ENCODE assay signal across 21 cellular contexts in the genomic region with DNA sequence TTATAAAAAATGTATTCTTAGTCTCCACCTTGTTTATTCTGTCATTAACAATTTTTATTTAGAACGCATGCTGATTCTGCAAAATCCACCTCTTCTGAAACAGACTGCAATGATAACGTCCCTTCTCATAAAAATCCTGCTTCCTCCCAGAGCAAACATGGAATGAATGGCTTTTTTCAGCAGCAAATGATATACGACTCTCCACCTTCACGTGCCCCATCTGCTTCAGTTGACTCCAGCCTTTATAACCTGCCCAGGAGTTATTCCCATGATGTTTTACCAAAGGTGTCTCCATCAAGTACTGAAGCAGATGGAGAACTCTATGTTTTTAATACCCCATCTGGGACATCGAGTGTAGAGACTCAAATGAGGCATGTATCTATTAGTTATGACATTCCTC.
"Had no signal": no experiment of that assay in that cellular context is flagged by ENCODE, and none has a peak within 500 bp of the region (broad histone marks: within the 10 kb centered on the region; RNA-seq: fewer than 3 reads in every experiment).

No MANE protein-coding gene starts in this region.

- H3K4me3 ChIP-seq: coronary artery, tibial nerve, uterus had no signal

- H3K27me3 Mint-ChIP-seq: brain; stimulated activated naive B cell treated with anti-CD40 and anti-IgM and Interleukin-4, amounts not matched to agents 10 μg/mL and 1 μg/mL and 100 μg/mL, for 72 hours had no signal

- H3K36me3 Mint-ChIP-seq: activated naive CD8-positive, alpha-beta T cell treated with anti-CD3 and anti-CD28 coated beads, Interleukin-2, amount 10 ng/mL, durations not matched to agents 7 days and 5 days had no signal

- DNase-seq: activated CD4-positive, alpha-beta memory T cell treated with anti-CD3 and anti-CD28 coated beads, Interleukin-2, amount 10 ng/mL, durations not matched to agents 7 days and 5 days; activated CD4-positive, alpha-beta T cell treated with anti-CD3 and anti-CD28 coated beads for 4 hours; activated gamma-delta T cell treated with Interleukin-2 at 50 U/mL for 16 hours; activated naive CD8-positive, alpha-beta T cell treated with anti-CD3 and anti-CD28 coated beads, Interleukin-2, amount 10 ng/mL, durations not matched to agents 7 days and 5 days; activated T-cell treated with anti-CD3 and anti-CD28 coated beads, Interleukin-2, amount 50 U/mL, for 48 hours; central memory CD4-positive, alpha-beta T cell; effector CD4-positive, alpha-beta T cell; foreskin fibroblast; glutamatergic neuron; left ventricle myocardium superior; mesenchymal stem cell; natural killer cell; stimulated activated CD4-positive, alpha-beta T cell treated with anti-CD3 and anti-CD28 coated beads, Interleukin-4, amount 100 ng/mL, for 1 hour; stimulated activated naive B cell treated with anti-CD40 and anti-IgM and Interleukin-4, amounts not matched to agents 10 μg/mL and 1 μg/mL and 100 μg/mL, for 72 hours; uterus had no signal

- ATAC-seq: left ventricle myocardium superior; natural killer cell; stimulated activated naive B cell treated with anti-CD40 and anti-IgM and Interleukin-4, amounts not matched to agents 10 μg/mL and 1 μg/mL and 100 μg/mL, for 72 hours; WTC11 had no signal

- H3K27me3 ChIP-seq: neutrophil, tibial nerve, uterus had no signal

- H3K4me3 Mint-ChIP-seq: activated CD4-positive, alpha-beta memory T cell treated with anti-CD3 and anti-CD28 coated beads, Interleukin-2, amount 10 ng/mL, durations not matched to agents 7 days and 5 days; activated naive CD8-positive, alpha-beta T cell treated with anti-CD3 and anti-CD28 coated beads, Interleukin-2, amount 10 ng/mL, durations not matched to agents 7 days and 5 days; brain; natural killer cell; stimulated activated naive B cell treated with anti-CD40 and anti-IgM and Interleukin-4, amounts not matched to agents 10 μg/mL and 1 μg/mL and 100 μg/mL, for 72 hours; WTC11 had no signal

- H3K4me1 ChIP-seq: parathyroid adenoma, uterus had no signal

- H3K27ac ChIP-seq: coronary artery, neutrophil, parathyroid adenoma, uterus had no signal

- H3K9me3 Mint-ChIP-seq: activated CD4-positive, alpha-beta memory T cell treated with anti-CD3 and anti-CD28 coated beads, Interleukin-2, amount 10 ng/mL, durations not matched to agents 7 days and 5 days; WTC11 had no signal

- H3K27ac Mint-ChIP-seq: activated CD4-positive, alpha-beta memory T cell treated with anti-CD3 and anti-CD28 coated beads, Interleukin-2, amount 10 ng/mL, durations not matched to agents 7 days and 5 days; activated naive CD8-positive, alpha-beta T cell treated with anti-CD3 and anti-CD28 coated beads, Interleukin-2, amount 10 ng/mL, durations not matched to agents 7 days and 5 days; brain; natural killer cell; stimulated activated naive B cell treated with anti-CD40 and anti-IgM and Interleukin-4, amounts not matched to agents 10 μg/mL and 1 μg/mL and 100 μg/mL, for 72 hours; WTC11 had no signal

- H3K9me3 ChIP-seq: neutrophil, tibial nerve, uterus had no signal

- H3K36me3 ChIP-seq: uterus had no signal

- H3K4me1 Mint-ChIP-seq: activated CD4-positive, alpha-beta memory T cell treated with anti-CD3 and anti-CD28 coated beads, Interleukin-2, amount 10 ng/mL, durations not matched to agents 7 days and 5 days; activated naive CD8-positive, alpha-beta T cell treated with anti-CD3 and anti-CD28 coated beads, Interleukin-2, amount 10 ng/mL, durations not matched to agents 7 days and 5 days; natural killer cell had no signal
